18 cellular contexts compared by ENCODE assay signal in genomic region chr9:5762421-5762820, GRCh38.
DNase-seq lines count a peak whose midpoint lies in the region; ATAC-seq and TF ChIP-seq lines count a peak whose summit lies in the region.
"Had no signal": no experiment of that assay in that cellular context is flagged by ENCODE, and none has a peak within 500 bp of the region (broad histone marks: within the 10 kb centered on the region; RNA-seq: fewer than 3 reads in every experiment).

No MANE protein-coding gene starts in this region.

- peaks cover 78% of the 10 kb centered on the region for H3K36me3 Mint-ChIP-seq in MCF 10A (ENCODE audit: insufficient read depth, unreplicated experiment)
- peaks cover 63% of the 10 kb centered on the region for H3K36me3 Mint-ChIP-seq in effector memory CD8-positive, alpha-beta T cell (ENCODE audit: insufficient read depth)
- H3K36me3 Mint-ChIP-seq in stimulated activated memory B cell treated with anti-CD40 and anti-IgM and Interleukin-4, amounts not matched to agents 10 μg/mL and 1 μg/mL and 100 μg/mL, for 72 hours = peaks cover 84% of the 10 kb centered on the region

- BruUV-seq in MCF 10A (replicated peaks; lab: Mats Ljungman, UMichigan) = no TSS peak

- H3K27ac ChIP-seq in breast epithelium (no peak overlapping the region), testis (no peak overlapping the region), sigmoid colon (no peak overlapping the region)
- H3K27ac ChIP-seq: PC-9 had no signal

- TF ChIP-seq EP300 in sigmoid colon (IDR thresholded peaks at IDR 0.05) = no peak

- H3K9me3 Mint-ChIP-seq in MCF 10A (ENCODE audit: unreplicated experiment) = no peaks in the 10 kb centered on the region
- no peaks in the 10 kb centered on the region for H3K9me3 Mint-ChIP-seq in effector memory CD8-positive, alpha-beta T cell
- H3K9me3 Mint-ChIP-seq in stimulated activated memory B cell treated with anti-CD40 and anti-IgM and Interleukin-4, amounts not matched to agents 10 μg/mL and 1 μg/mL and 100 μg/mL, for 72 hours = no peaks in the 10 kb centered on the region
- H3K9me3 Mint-ChIP-seq: CD4-positive, alpha-beta T cell had no signal

- no peak for ATAC-seq in effector memory CD8-positive, alpha-beta T cell (replicated peaks)
- ATAC-seq in stimulated activated memory B cell treated with anti-CD40 and anti-IgM and Interleukin-4, amounts not matched to agents 10 μg/mL and 1 μg/mL and 100 μg/mL, for 72 hours = no peak
- no peak for ATAC-seq in GM18519 (IDR thresholded peaks at IDR 0.05; ENCODE audit: low FRiP score, unreplicated experiment)

- no peak overlapping the region for H3K4me3 Mint-ChIP-seq in MCF 10A (ENCODE audit: unreplicated experiment)
- no peak overlapping the region for H3K4me3 Mint-ChIP-seq in effector memory CD8-positive, alpha-beta T cell
- H3K4me3 Mint-ChIP-seq in stimulated activated memory B cell treated with anti-CD40 and anti-IgM and Interleukin-4, amounts not matched to agents 10 μg/mL and 1 μg/mL and 100 μg/mL, for 72 hours = no peak overlapping the region
- H3K4me3 Mint-ChIP-seq: CD4-positive, alpha-beta T cell had no signal

- POLR2A ChIA-PET in MCF 10A (lab: Yijun Ruan, JAX) = no interaction called here

- H3K27ac Mint-ChIP-seq in MCF 10A (ENCODE audit: low read depth, unreplicated experiment) = peak overlapping the region; percentile 3
- H3K27ac Mint-ChIP-seq in effector memory CD8-positive, alpha-beta T cell = peak overlapping the region; percentile 5 to 24
- peak overlapping the region; percentile 4 for H3K27ac Mint-ChIP-seq in stimulated activated memory B cell treated with anti-CD40 and anti-IgM and Interleukin-4, amounts not matched to agents 10 μg/mL and 1 μg/mL and 100 μg/mL, for 72 hours
- H3K27ac Mint-ChIP-seq: CD4-positive, alpha-beta T cell had no signal

- H3K4me1 Mint-ChIP-seq in MCF 10A (ENCODE audit: insufficient read depth, unreplicated experiment) = no peaks in the 10 kb centered on the region
- peaks cover 0 to 5% of the 10 kb centered on the region in 2 donors for H3K4me1 Mint-ChIP-seq in effector memory CD8-positive, alpha-beta T cell (ENCODE audit: low read depth in 2 of 2)
- peaks cover 11% of the 10 kb centered on the region for H3K4me1 Mint-ChIP-seq in stimulated activated memory B cell treated with anti-CD40 and anti-IgM and Interleukin-4, amounts not matched to agents 10 μg/mL and 1 μg/mL and 100 μg/mL, for 72 hours

- no peaks in the 10 kb centered on the region for H3K4me1 ChIP-seq in breast epithelium
- no peaks in the 10 kb centered on the region for H3K4me1 ChIP-seq in testis
- H3K4me1 ChIP-seq in sigmoid colon = no peaks in the 10 kb centered on the region

- WGBS in testis, 2 donors = 93 to 97% methylated on average over 4 of the region's 4 CpGs
- WGBS in sigmoid colon, 2 donors = 95 to 96% methylated on average over 4 of the region's 4 CpGs

- intact Hi-C loops in MCF 10A (cut with micrococcal nuclease) = loop anchor here (10.0 kb wide), 1 partner anchor 138 kb away; the partner anchor contains the start of gene RIC1
- intact Hi-C loops in breast epithelium (cut with DNase I; ENCODE audit: low total_unique reads) = no loop called here
- intact Hi-C loops in testis (cut with DNase I; ENCODE audit: low total_unique reads) = no loop called here
- intact Hi-C loops in sigmoid colon (cut with DNase I) = no loop called here

- TF ChIP-seq POLR2A in breast epithelium (IDR thresholded peaks at IDR 0.05) = no peak
- TF ChIP-seq POLR2A in testis (IDR thresholded peaks at IDR 0.05) = no peak
- no peak for TF ChIP-seq POLR2A in sigmoid colon (IDR thresholded peaks at IDR 0.05)

- TF ChIP-seq CTCF in MCF 10A (IDR thresholded peaks at IDR 0.05; ENCODE audit: unreplicated experiment) = no peak
- TF ChIP-seq CTCF in breast epithelium (IDR thresholded peaks at IDR 0.05) = no peak
- TF ChIP-seq CTCF in testis (IDR thresholded peaks at IDR 0.05) = no peak
- TF ChIP-seq CTCF in sigmoid colon (IDR thresholded peaks at IDR 0.05) = no peak

- H3K27me3 ChIP-seq in breast epithelium (no peaks in the 10 kb centered on the region), testis (no peaks in the 10 kb centered on the region), sigmoid colon (no peaks in the 10 kb centered on the region)

- H3K36me3 ChIP-seq in breast epithelium = no peaks in the 10 kb centered on the region
- H3K36me3 ChIP-seq in testis (ENCODE audit: low read depth, missing control alignments) = no peaks in the 10 kb centered on the region
- H3K36me3 ChIP-seq in sigmoid colon = peaks cover 21 to 86% (median 38%) of the 10 kb centered on the region in 4 donors

- H3K4me3 ChIP-seq in breast epithelium (no peak overlapping the region), testis (no peak overlapping the region), sigmoid colon (no peak overlapping the region)
- H3K4me3 ChIP-seq: PC-9 had no signal

- CTCF ChIA-PET in MCF 10A (lab: Yijun Ruan, JAX) = interaction anchor here (3.4 kb wide), 1 partner anchor 11 kb away, joined by 14 read pairs; no protein-coding TSS in a partner anchor

- no peaks in the 10 kb centered on the region for H3K27me3 Mint-ChIP-seq in MCF 10A (ENCODE audit: insufficient read depth, unreplicated experiment)
- H3K27me3 Mint-ChIP-seq in effector memory CD8-positive, alpha-beta T cell = no peaks in the 10 kb centered on the region
- no peaks in the 10 kb centered on the region for H3K27me3 Mint-ChIP-seq in stimulated activated memory B cell treated with anti-CD40 and anti-IgM and Interleukin-4, amounts not matched to agents 10 μg/mL and 1 μg/mL and 100 μg/mL, for 72 hours
- H3K27me3 Mint-ChIP-seq: CD4-positive, alpha-beta T cell had no signal

- H3K9me3 ChIP-seq in breast epithelium (no peaks in the 10 kb centered on the region), testis (no peaks in the 10 kb centered on the region), sigmoid colon (no peaks in the 10 kb centered on the region)
- H3K9me3 ChIP-seq: SK-N-SH had no signal

- DNase-seq in MCF 10A (ENCODE audit: unreplicated experiment) (no peak), breast epithelium (ENCODE audit: low spot score in 2 of 2) (no peak), M059J (ENCODE audit: low read depth) (peak; percentile 7), testis (no peak), sigmoid colon (no peak)
- no peak for DNase-seq in effector memory CD8-positive, alpha-beta T cell
- DNase-seq: CD4-positive, alpha-beta T cell; DMS79 treated with DMSO at 0.1 percent for 48 hours; GF-D8; NCI-H1105; NCI-H187; NCI-H2171; NCI-H446 treated with DMSO at 0.1 percent for 48 hours; NCI-H748 treated with DMSO at 0.1 percent for 48 hours; PC-9; SK-N-SH had no signal
